Comparison of ENCODE assay signal across 8 cellular contexts in genomic region chr2:149329470-149330126, GRCh38. TPM values are rescaled to one million over a fixed set of nuclear protein-coding genes. Genes with fewer than 3 reads are reported as not detected.
DNase-seq lines count a peak whose midpoint lies in the region; ATAC-seq lines count a peak whose summit lies in the region.

No MANE protein-coding gene starts in this region.

- intact Hi-C loops in sciatic nerve (cut with DNase I) = no loop called here

- peak; percentile 11 for ATAC-seq in GM19397 (IDR thresholded peaks at IDR 0.05; ENCODE audit: unreplicated experiment)
- peak; percentile 59 for ATAC-seq in sciatic nerve

- peak; percentile 64 for DNase-seq in AG08396 (ENCODE audit: low spot score)
- DNase-seq in NCI-H2107 (lab: John Stamatoyannopoulos, UW) = peak; percentile 26
- peak in 37 of 58 donors; percentile 11 to 60 (median 40) for DNase-seq in anterior cingulate cortex (lab: John Stamatoyannopoulos, UW)
- peak; percentile 26 to 45 for DNase-seq in hippocampal formation (lab: John Stamatoyannopoulos, UW)
- DNase-seq in sciatic nerve (ENCODE audit: low spot score) = peak; percentile 64
- no peak for DNase-seq in occipital lobe (lab: John Stamatoyannopoulos, UW)
- DNase-seq in NAMALWA (ENCODE audit: low spot score) = no peak

RNA-seq across cellular contexts. Expression of gene LYPD6, which starts 0.8 kb away (rescaled TPM):
- total RNA-seq in sciatic nerve (10.0 TPM), occipital lobe (14.3 TPM)

Comparison
In these comparisons a context has a peak if more than half of its experiments do, and no peak if none do; other contexts are left out.
1. DNase-seq: peak in AG08396 (single experiment), NCI-H2107 (single experiment), anterior cingulate cortex (37 of 58), hippocampal formation (2 of 2) and sciatic nerve (single experiment); none in occipital lobe (single experiment) and NAMALWA (single experiment).